31 cellular contexts compared by ENCODE assay signal in genomic region chr2:55030766-55031165, GRCh38.
"Had no signal": no experiment of that assay in that cellular context is flagged by ENCODE, and none has a peak within 500 bp of the region (broad histone marks: within the 10 kb centered on the region; RNA-seq: fewer than 3 reads in every experiment).

No MANE protein-coding gene starts in this region.

- FAIRE-seq: bronchial epithelial cell, colon, endometrium, frontal cortex, keratinocyte, TTC549, urothelium cell line had no signal

- H3K27ac Mint-ChIP-seq: activated CD4-positive, alpha-beta memory T cell treated with anti-CD3 and anti-CD28 coated beads for 36 hours; activated CD4-positive, alpha-beta T cell treated with anti-CD3 and anti-CD28 coated beads, Interleukin-2, amount 10 ng/mL, durations not matched to agents 24 days and 14 days; activated naive CD4-positive, alpha-beta T cell treated with anti-CD3 and anti-CD28 coated beads, Interleukin-2, amount 50 U/mL, for 72 hours; activated T-helper 2 cell treated with anti-CD3 and anti-CD28 coated beads, Interferon-gamma antibody, Interleukin-2, Interleukin-4, amounts not matched to agents 10 μg/mL and 5 μg/mL and 100 μg/mL, durations not matched to agents 14 hours and 24 hours and 36 hours had no signal

- H3K4me3 Mint-ChIP-seq: activated CD4-positive, alpha-beta memory T cell treated with anti-CD3 and anti-CD28 coated beads for 36 hours; activated CD4-positive, alpha-beta T cell treated with anti-CD3 and anti-CD28 coated beads, Interleukin-2, amount 10 ng/mL, durations not matched to agents 24 days and 14 days; activated T-cell treated with anti-CD3 and anti-CD28 coated beads, Interleukin-2, amount 50 U/mL, for 4 hours; central memory CD8-positive, alpha-beta T cell; nephron had no signal

- DNase-seq: activated CD4-positive, alpha-beta memory T cell treated with anti-CD3 and anti-CD28 coated beads for 36 hours; activated CD4-positive, alpha-beta T cell treated with anti-CD3 and anti-CD28 coated beads, Interleukin-2, amount 10 ng/mL, durations not matched to agents 24 days and 14 days; activated CD4-positive, CD25-positive, alpha-beta regulatory T cell treated with anti-CD3 and anti-CD28 coated beads, Interleukin-2, amount 50 U/mL, for 72 hours; activated CD8-positive, alpha-beta memory T cell treated with anti-CD3 and anti-CD28 coated beads, Interleukin-2, amount 50 U/mL, for 48 hours; activated T-cell treated with anti-CD3 and anti-CD28 coated beads, Interleukin-2, amount 50 U/mL, for 4 hours; dermis blood vessel endothelial cell; effector CD4-positive, alpha-beta T cell; esophagus squamous epithelium; left cardiac atrium; left ventricle myocardium superior; ovary; retina; sigmoid colon; spleen; stimulated activated naive CD4-positive, alpha-beta T cell; T-helper 9 cell; WERI-Rb-1 had no signal

- ATAC-seq: activated T-cell treated with anti-CD3 and anti-CD28 coated beads, Interleukin-2, amount 50 U/mL, for 4 hours; left cardiac atrium; left ventricle myocardium superior had no signal

- H3K4me1 ChIP-seq: prostate gland had no signal

- H3K4me3 ChIP-seq: esophagus squamous epithelium, ovary, prostate gland, sigmoid colon, spleen, tibial nerve had no signal

- H3K27ac ChIP-seq: epithelial cell of prostate, esophagus squamous epithelium, ovary, prostate gland, spleen, tibial nerve, WERI-Rb-1 had no signal

- H3K36me3 ChIP-seq: esophagus squamous epithelium, ovary, prostate gland, sigmoid colon, spleen, tibial nerve had no signal

- H3K9me3 ChIP-seq: esophagus squamous epithelium, ovary, prostate gland, sigmoid colon, tibial nerve had no signal

- H3K27me3 Mint-ChIP-seq: activated CD4-positive, alpha-beta memory T cell treated with anti-CD3 and anti-CD28 coated beads for 36 hours; activated CD4-positive, alpha-beta T cell treated with anti-CD3 and anti-CD28 coated beads, Interleukin-2, amount 10 ng/mL, durations not matched to agents 24 days and 14 days; central memory CD8-positive, alpha-beta T cell had no signal

- H3K27me3 ChIP-seq: esophagus squamous epithelium, ovary, sigmoid colon, spleen, tibial nerve had no signal

- H3K9me3 Mint-ChIP-seq: activated CD4-positive, alpha-beta T cell treated with anti-CD3 and anti-CD28 coated beads, Interleukin-2, amount 10 ng/mL, durations not matched to agents 24 days and 14 days; central memory CD8-positive, alpha-beta T cell had no signal
